Comparison of ENCODE assay signal across 1 cellular context in the genomic region with DNA sequence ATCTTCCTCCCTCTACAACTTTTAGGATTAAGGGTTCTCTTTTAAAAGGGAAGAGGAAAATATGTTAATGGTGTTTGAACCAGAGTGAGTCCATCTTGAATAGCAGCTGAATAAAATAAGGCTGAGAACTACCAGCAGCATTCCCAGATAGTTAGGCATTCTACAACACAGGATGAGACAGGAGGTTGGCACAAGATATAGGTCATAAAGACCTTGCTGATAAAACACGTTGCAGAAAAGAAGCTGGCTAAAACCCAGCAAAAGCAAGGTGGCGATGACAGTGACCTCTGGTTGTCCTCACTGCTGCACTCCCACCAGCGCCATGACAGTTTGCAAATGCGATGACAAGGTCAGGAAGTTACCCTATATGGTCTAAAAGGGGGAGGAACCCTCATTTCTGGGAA.
TF ChIP-seq lines count a peak whose summit lies in the region.

No MANE protein-coding gene starts in this region.

TF ChIP-seq in K562, 482 proteins besides CTCF, POLR2A, EP300 and RAD21 (continued from another document and continues in another):
- TF ChIP-seq, protein P1, sequence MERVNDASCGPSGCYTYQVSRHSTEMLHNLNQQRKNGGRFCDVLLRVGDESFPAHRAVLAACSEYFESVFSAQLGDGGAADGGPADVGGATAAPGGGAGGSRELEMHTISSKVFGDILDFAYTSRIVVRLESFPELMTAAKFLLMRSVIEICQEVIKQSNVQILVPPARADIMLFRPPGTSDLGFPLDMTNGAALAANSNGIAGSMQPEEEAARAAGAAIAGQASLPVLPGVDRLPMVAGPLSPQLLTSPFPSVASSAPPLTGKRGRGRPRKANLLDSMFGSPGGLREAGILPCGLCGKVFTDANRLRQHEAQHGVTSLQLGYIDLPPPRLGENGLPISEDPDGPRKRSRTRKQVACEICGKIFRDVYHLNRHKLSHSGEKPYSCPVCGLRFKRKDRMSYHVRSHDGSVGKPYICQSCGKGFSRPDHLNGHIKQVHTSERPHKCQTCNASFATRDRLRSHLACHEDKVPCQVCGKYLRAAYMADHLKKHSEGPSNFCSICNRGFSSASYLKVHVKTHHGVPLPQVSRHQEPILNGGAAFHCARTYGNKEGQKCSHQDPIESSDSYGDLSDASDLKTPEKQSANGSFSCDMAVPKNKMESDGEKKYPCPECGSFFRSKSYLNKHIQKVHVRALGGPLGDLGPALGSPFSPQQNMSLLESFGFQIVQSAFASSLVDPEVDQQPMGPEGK (CRISPR knock-in tag; IDR thresholded peaks at IDR 0.05; ENCODE audit: borderline replicate concordance) = no peak
- no peak for TF ChIP-seq TBP (optimal IDR thresholded peaks at IDR 0.05; ENCODE audit: low read depth, low read length)
- TF ChIP-seq, protein P2, sequence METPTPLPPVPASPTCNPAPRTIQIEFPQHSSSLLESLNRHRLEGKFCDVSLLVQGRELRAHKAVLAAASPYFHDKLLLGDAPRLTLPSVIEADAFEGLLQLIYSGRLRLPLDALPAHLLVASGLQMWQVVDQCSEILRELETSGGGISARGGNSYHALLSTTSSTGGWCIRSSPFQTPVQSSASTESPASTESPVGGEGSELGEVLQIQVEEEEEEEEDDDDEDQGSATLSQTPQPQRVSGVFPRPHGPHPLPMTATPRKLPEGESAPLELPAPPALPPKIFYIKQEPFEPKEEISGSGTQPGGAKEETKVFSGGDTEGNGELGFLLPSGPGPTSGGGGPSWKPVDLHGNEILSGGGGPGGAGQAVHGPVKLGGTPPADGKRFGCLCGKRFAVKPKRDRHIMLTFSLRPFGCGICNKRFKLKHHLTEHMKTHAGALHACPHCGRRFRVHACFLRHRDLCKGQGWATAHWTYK (CRISPR knock-in tag; IDR thresholded peaks at IDR 0.05) = no peak
- TF ChIP-seq MYNN (IDR thresholded peaks at IDR 0.05) = no peak
- TF ChIP-seq MYNN (CRISPR knock-in tag; IDR thresholded peaks at IDR 0.05) = no peak
- TF ChIP-seq FOXA3 (CRISPR knock-in tag; conservative IDR thresholded peaks at IDR 0.05 in 1 of 2, IDR thresholded peaks at IDR 0.05 in 1 of 2) = no peak
- TF ChIP-seq, protein P3, sequence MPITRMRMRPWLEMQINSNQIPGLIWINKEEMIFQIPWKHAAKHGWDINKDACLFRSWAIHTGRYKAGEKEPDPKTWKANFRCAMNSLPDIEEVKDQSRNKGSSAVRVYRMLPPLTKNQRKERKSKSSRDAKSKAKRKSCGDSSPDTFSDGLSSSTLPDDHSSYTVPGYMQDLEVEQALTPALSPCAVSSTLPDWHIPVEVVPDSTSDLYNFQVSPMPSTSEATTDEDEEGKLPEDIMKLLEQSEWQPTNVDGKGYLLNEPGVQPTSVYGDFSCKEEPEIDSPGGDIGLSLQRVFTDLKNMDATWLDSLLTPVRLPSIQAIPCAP (CRISPR knock-in tag; IDR thresholded peaks at IDR 0.05; ENCODE audit: borderline replicate concordance) = no peak
- TF ChIP-seq, protein P4, sequence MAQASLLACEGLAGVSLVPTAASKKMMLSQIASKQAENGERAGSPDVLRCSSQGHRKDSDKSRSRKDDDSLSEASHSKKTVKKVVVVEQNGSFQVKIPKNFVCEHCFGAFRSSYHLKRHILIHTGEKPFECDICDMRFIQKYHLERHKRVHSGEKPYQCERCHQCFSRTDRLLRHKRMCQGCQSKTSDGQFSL (CRISPR knock-in tag; IDR thresholded peaks at IDR 0.05) = no peak
- TF ChIP-seq, protein P4 (tag; IDR thresholded peaks at IDR 0.05) = peak in 1 of 2 experiments; percentile 65; a peak in 1 of 4 replicates
- TF ChIP-seq, protein P5, sequence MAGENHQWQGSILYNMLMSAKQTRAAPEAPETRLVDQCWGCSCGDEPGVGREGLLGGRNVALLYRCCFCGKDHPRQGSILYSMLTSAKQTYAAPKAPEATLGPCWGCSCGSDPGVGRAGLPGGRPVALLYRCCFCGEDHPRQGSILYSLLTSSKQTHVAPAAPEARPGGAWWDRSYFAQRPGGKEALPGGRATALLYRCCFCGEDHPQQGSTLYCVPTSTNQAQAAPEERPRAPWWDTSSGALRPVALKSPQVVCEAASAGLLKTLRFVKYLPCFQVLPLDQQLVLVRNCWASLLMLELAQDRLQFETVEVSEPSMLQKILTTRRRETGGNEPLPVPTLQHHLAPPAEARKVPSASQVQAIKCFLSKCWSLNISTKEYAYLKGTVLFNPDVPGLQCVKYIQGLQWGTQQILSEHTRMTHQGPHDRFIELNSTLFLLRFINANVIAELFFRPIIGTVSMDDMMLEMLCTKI (IDR thresholded peaks at IDR 0.05; ENCODE audit: partially characterized antibody) = no peak
- no peak for TF ChIP-seq ZNF830 (CRISPR knock-in tag; IDR thresholded peaks at IDR 0.05)
- TF ChIP-seq, protein P6, sequence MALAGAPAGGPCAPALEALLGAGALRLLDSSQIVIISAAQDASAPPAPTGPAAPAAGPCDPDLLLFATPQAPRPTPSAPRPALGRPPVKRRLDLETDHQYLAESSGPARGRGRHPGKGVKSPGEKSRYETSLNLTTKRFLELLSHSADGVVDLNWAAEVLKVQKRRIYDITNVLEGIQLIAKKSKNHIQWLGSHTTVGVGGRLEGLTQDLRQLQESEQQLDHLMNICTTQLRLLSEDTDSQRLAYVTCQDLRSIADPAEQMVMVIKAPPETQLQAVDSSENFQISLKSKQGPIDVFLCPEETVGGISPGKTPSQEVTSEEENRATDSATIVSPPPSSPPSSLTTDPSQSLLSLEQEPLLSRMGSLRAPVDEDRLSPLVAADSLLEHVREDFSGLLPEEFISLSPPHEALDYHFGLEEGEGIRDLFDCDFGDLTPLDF (CRISPR knock-in tag; IDR thresholded peaks at IDR 0.05) = no peak
- TF ChIP-seq, protein P7, sequence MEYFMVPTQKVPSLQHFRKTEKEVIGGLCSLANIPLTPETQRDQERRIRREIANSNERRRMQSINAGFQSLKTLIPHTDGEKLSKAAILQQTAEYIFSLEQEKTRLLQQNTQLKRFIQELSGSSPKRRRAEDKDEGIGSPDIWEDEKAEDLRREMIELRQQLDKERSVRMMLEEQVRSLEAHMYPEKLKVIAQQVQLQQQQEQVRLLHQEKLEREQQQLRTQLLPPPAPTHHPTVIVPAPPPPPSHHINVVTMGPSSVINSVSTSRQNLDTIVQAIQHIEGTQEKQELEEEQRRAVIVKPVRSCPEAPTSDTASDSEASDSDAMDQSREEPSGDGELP (CRISPR knock-in tag; IDR thresholded peaks at IDR 0.05; ENCODE audit: borderline replicate concordance) = no peak
- 0 out of 2 replicates have a peak, but pooled peaks have one; percentile 37 for TF ChIP-seq ZNF589 (CRISPR knock-in tag; IDR thresholded peaks at IDR 0.05; ENCODE audit: low read depth)
- no peak for TF ChIP-seq ZNF584 (CRISPR knock-in tag; IDR thresholded peaks at IDR 0.05; ENCODE audit: low read depth)
- no peak for TF ChIP-seq CEBPG (CRISPR knock-in tag; IDR thresholded peaks at IDR 0.05)
- TF ChIP-seq CEBPG (tag; conservative IDR thresholded peaks at IDR 0.05 in 1 of 2, IDR thresholded peaks at IDR 0.05 in 1 of 2) = no peak
- TF ChIP-seq, protein P8, sequence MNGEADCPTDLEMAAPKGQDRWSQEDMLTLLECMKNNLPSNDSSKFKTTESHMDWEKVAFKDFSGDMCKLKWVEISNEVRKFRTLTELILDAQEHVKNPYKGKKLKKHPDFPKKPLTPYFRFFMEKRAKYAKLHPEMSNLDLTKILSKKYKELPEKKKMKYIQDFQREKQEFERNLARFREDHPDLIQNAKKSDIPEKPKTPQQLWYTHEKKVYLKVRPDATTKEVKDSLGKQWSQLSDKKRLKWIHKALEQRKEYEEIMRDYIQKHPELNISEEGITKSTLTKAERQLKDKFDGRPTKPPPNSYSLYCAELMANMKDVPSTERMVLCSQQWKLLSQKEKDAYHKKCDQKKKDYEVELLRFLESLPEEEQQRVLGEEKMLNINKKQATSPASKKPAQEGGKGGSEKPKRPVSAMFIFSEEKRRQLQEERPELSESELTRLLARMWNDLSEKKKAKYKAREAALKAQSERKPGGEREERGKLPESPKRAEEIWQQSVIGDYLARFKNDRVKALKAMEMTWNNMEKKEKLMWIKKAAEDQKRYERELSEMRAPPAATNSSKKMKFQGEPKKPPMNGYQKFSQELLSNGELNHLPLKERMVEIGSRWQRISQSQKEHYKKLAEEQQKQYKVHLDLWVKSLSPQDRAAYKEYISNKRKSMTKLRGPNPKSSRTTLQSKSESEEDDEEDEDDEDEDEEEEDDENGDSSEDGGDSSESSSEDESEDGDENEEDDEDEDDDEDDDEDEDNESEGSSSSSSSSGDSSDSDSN (IDR thresholded peaks at IDR 0.05; ENCODE audit: borderline replicate concordance in 1 of 2, low read depth in 2 of 2, low read length in 2 of 2) = no peak
- TF ChIP-seq RCOR1 (IDR thresholded peaks at IDR 0.05; ENCODE audit: borderline replicate concordance in 1 of 2, low read depth in 2 of 2, low read length in 2 of 2) = no peak
- TF ChIP-seq, protein P9, sequence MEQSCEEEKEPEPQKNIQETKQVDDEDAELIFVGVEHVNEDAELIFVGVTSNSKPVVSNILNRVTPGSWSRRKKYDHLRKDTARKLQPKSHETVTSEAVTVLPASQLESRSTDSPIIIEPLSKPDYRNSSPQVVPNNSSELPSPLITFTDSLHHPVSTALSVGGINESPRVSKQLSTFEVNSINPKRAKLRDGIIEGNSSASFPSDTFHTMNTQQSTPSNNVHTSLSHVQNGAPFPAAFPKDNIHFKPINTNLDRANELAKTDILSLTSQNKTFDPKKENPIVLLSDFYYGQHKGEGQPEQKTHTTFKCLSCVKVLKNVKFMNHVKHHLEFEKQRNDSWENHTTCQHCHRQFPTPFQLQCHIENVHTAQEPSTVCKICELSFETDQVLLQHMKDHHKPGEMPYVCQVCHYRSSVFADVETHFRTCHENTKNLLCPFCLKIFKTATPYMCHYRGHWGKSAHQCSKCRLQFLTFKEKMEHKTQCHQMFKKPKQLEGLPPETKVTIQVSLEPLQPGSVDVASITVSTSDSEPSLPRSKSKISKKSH (CRISPR knock-in tag; IDR thresholded peaks at IDR 0.05) = no peak
- no peak for TF ChIP-seq ZNF212 (CRISPR knock-in tag; IDR thresholded peaks at IDR 0.05)
- TF ChIP-seq NRF1 (conservative IDR thresholded peaks at IDR 0.05 in 1 of 2, IDR thresholded peaks at IDR 0.05 in 1 of 2) = no peak
- no peak for TF ChIP-seq ZFPM2 (CRISPR knock-in tag; IDR thresholded peaks at IDR 0.05)
- no peak for TF ChIP-seq ZFX (CRISPR knock-in tag; IDR thresholded peaks at IDR 0.05)
- TF ChIP-seq, protein P10, sequence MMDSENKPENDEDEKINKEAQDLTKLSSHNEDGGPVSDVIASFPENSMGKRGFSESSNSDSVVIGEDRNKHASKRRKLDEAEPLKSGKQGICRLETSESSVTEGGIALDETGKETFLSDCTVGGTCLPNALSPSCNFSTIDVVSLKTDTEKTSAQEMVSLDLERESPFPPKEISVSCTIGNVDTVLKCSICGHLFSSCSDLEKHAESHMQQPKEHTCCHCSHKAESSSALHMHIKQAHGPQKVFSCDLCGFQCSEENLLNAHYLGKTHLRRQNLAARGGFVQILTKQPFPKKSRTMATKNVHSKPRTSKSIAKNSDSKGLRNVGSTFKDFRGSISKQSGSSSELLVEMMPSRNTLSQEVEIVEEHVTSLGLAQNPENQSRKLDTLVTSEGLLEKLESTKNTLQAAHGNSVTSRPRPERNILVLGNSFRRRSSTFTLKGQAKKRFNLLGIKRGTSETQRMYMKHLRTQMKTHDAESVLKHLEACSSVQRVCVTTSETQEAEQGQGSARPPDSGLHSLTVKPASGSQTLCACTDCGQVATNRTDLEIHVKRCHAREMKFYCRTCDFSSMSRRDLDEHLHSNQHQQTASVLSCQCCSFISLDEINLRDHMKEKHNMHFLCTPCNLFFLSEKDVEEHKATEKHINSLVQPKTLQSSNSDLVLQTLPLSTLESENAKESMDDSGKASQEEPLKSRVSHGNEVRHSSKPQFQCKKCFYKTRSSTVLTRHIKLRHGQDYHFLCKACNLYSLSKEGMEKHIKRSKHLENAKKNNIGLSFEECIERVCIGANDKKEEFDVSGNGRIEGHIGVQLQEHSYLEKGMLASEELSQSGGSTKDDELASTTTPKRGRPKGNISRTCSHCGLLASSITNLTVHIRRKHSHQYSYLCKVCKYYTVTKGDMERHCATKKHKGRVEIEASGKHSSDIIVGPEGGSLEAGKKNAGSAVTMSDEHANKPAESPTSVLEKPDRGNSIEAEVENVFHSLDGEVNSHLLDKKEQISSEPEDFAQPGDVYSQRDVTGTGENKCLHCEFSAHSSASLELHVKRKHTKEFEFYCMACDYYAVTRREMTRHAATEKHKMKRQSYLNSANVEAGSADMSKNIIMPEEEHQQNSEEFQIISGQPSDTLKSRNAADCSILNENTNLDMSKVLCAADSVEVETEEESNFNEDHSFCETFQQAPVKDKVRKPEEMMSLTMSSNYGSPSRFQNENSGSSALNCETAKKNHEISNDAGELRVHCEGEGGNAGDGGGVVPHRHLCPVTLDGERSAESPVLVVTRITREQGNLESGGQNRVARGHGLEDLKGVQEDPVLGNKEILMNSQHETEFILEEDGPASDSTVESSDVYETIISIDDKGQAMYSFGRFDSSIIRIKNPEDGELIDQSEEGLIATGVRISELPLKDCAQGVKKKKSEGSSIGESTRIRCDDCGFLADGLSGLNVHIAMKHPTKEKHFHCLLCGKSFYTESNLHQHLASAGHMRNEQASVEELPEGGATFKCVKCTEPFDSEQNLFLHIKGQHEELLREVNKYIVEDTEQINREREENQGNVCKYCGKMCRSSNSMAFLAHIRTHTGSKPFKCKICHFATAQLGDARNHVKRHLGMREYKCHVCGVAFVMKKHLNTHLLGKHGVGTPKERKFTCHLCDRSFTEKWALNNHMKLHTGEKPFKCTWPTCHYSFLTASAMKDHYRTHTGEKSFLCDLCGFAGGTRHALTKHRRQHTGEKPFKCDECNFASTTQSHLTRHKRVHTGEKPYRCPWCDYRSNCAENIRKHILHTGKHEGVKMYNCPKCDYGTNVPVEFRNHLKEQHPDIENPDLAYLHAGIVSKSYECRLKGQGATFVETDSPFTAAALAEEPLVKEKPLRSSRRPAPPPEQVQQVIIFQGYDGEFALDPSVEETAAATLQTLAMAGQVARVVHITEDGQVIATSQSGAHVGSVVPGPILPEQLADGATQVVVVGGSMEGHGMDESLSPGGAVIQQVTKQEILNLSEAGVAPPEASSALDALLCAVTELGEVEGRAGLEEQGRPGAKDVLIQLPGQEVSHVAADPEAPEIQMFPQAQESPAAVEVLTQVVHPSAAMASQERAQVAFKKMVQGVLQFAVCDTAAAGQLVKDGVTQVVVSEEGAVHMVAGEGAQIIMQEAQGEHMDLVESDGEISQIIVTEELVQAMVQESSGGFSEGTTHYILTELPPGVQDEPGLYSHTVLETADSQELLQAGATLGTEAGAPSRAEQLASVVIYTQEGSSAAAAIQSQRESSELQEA (IDR thresholded peaks at IDR 0.05; ENCODE audit: low read depth) = no peak
- TF ChIP-seq HDAC1 (IDR thresholded peaks at IDR 0.05) = no peak
- TF ChIP-seq ZKSCAN3 (CRISPR knock-in tag; IDR thresholded peaks at IDR 0.05) = no peak
- TF ChIP-seq IFI16 (CRISPR knock-in tag; IDR thresholded peaks at IDR 0.05) = no peak
- no peak for TF ChIP-seq KAT8 (IDR thresholded peaks at IDR 0.05; ENCODE audit: low read depth)
- no peak for TF ChIP-seq ZNF445 (CRISPR knock-in tag; IDR thresholded peaks at IDR 0.05; ENCODE audit: low read depth)
- TF ChIP-seq SMAD3 (CRISPR knock-in tag; conservative IDR thresholded peaks at IDR 0.05) = 0 out of 2 replicates have a peak, but pooled peaks have one; percentile 37
- TF ChIP-seq XRCC4 (IDR thresholded peaks at IDR 0.05; ENCODE audit: extremely low read depth, insufficient read depth, insufficient read length) = no peak
- TF ChIP-seq HSF4 (CRISPR knock-in tag; IDR thresholded peaks at IDR 0.05; ENCODE audit: borderline replicate concordance) = no peak
